14 cellular contexts compared by ENCODE assay signal in the genomic region with DNA sequence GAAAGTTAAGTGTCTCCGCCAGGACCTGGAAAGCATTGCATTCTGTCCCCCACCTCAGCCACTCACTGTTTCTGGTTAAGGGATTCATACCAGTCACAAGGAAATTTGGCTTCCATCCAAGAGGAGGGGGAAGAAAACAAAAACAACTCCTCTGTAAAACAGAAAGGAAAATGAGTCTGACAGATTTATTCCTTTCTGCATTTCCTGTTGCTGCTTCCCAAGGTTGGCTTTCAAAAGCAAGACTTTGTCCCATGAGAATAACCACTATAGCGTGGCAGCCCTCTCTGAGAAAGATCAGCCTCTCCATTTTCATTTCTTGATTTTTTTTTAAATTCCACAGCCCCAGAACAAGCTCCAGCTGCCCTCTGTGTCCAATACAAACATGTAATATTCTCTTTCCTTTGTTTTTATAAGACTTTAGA.
A peak's percentile ranks its signal among the peaks of the same experiment; 100 is the strongest.
DNase-seq lines count a peak whose midpoint lies in the region; ATAC-seq and TF ChIP-seq lines count a peak whose summit lies in the region.
"Had no signal": no experiment of that assay in that cellular context is flagged by ENCODE, and none has a peak within 500 bp of the region (broad histone marks: within the 10 kb centered on the region; RNA-seq: fewer than 3 reads in every experiment).

No MANE protein-coding gene starts in this region.

- peaks cover 22% of the 10 kb centered on the region for H3K4me1 Mint-ChIP-seq in activated CD4-positive, alpha-beta T cell treated with anti-CD3 and anti-CD28 coated beads, Interleukin-2, amount 10 ng/mL, durations not matched to agents 24 days and 14 days
- H3K4me1 Mint-ChIP-seq: B cell had no signal

- 78% methylated on average over 2 of the region's 2 CpGs for WGBS in smooth muscle cell (ENCODE audit: low lambda C conversion rate)

- H4K20me1 ChIP-seq in smooth muscle cell (ENCODE audit: low read depth), result no peaks in the 10 kb centered on the region

- no peak overlapping the region for H3K9ac ChIP-seq in smooth muscle cell (ENCODE audit: low read depth)

- H3K4me1 ChIP-seq in smooth muscle cell (ENCODE audit: low read depth) (no peaks in the 10 kb centered on the region), vagina (peaks cover 9% of the 10 kb centered on the region)

- H3K27ac ChIP-seq in smooth muscle cell (ENCODE audit: low read depth) (no peak overlapping the region), vagina (no peak overlapping the region)
- H3K27ac ChIP-seq: skin epidermis had no signal

- no peaks in the 10 kb centered on the region for H3F3A ChIP-seq in smooth muscle cell (ENCODE audit: low read depth)

- no peak for TF ChIP-seq POLR2A in vagina (IDR thresholded peaks at IDR 0.05)

- ATAC-seq in HG02610 (IDR thresholded peaks at IDR 0.05; ENCODE audit: unreplicated experiment), result no peak

- H3K36me3 Mint-ChIP-seq in activated CD4-positive, alpha-beta T cell treated with anti-CD3 and anti-CD28 coated beads, Interleukin-2, amount 10 ng/mL, durations not matched to agents 24 days and 14 days (ENCODE audit: low read depth), result no peaks in the 10 kb centered on the region
- H3K36me3 Mint-ChIP-seq: activated naive CD8-positive, alpha-beta T cell had no signal

- no peaks in the 10 kb centered on the region for H3K36me3 ChIP-seq in smooth muscle cell (ENCODE audit: low read depth)
- H3K36me3 ChIP-seq in vagina, result no peaks in the 10 kb centered on the region

- H3K27me3 ChIP-seq in smooth muscle cell (ENCODE audit: low read depth) (no peaks in the 10 kb centered on the region), vagina (no peaks in the 10 kb centered on the region)

- peak overlapping the region; percentile 62 for H2AFZ ChIP-seq in smooth muscle cell (ENCODE audit: low read depth)

- no peak overlapping the region for H3K27ac Mint-ChIP-seq in activated CD4-positive, alpha-beta T cell treated with anti-CD3 and anti-CD28 coated beads, Interleukin-2, amount 10 ng/mL, durations not matched to agents 24 days and 14 days
- H3K27ac Mint-ChIP-seq: activated naive CD8-positive, alpha-beta T cell; B cell had no signal

- H3K9me3 ChIP-seq in smooth muscle cell (replicated peaks; ENCODE audit: low read depth) (no peaks in the 10 kb centered on the region), vagina (no peaks in the 10 kb centered on the region)

- H3K4me3 ChIP-seq in fibroblast of villous mesenchyme (ENCODE audit: low read depth, low read length) (no peak overlapping the region), smooth muscle cell (peak overlapping the region; percentile 1), vagina (no peak overlapping the region)
- H3K4me3 ChIP-seq: skin epidermis had no signal

- H3K9me3 Mint-ChIP-seq in activated CD4-positive, alpha-beta T cell treated with anti-CD3 and anti-CD28 coated beads, Interleukin-2, amount 10 ng/mL, durations not matched to agents 24 days and 14 days, result no peaks in the 10 kb centered on the region

- no peaks in the 10 kb centered on the region for H3K79me2 ChIP-seq in smooth muscle cell (ENCODE audit: low read depth)

- no peak overlapping the region for H3K4me2 ChIP-seq in smooth muscle cell

- TF ChIP-seq CTCF in fibroblast of villous mesenchyme (IDR thresholded peaks at IDR 0.05; ENCODE audit: insufficient read depth, low read depth, low read length), result no peak
- TF ChIP-seq CTCF in smooth muscle cell (IDR thresholded peaks at IDR 0.05; ENCODE audit: borderline replicate concordance, insufficient read depth, poor library complexity, severe bottlenecking), result no peak
- TF ChIP-seq CTCF in vagina (IDR thresholded peaks at IDR 0.05), result no peak

- DNase-seq in activated CD4-positive, alpha-beta T cell treated with anti-CD3 and anti-CD28 coated beads, Interleukin-2, amount 10 ng/mL, durations not matched to agents 24 days and 14 days, result peak; percentile 51
- DNase-seq in activated CD4-positive, alpha-beta T cell treated with anti-CD3 and anti-CD28 coated beads, Interleukin-2, amount 50 U/mL, for 1 hour, result no peak
- peak; percentile 50 for DNase-seq in SK-N-DZ (ENCODE audit: low spot score)
- peak; percentile 63 for DNase-seq in fibroblast of villous mesenchyme (ENCODE audit: low read depth)
- no peak for DNase-seq in smooth muscle cell (lab: John Stamatoyannopoulos, UW; ENCODE audit: unreplicated experiment)
- no peak for DNase-seq in vagina (ENCODE audit: extremely low spot score in 2 of 2)
- no peak for DNase-seq in DMS114 treated with DMSO at 0.1 percent for 48 hours (lab: John Stamatoyannopoulos, UW; ENCODE audit: unreplicated experiment)
- DNase-seq: activated CD8-positive, alpha-beta memory T cell treated with anti-CD3 and anti-CD28 coated beads for 24 hours; NCI-H1092; T1000 had no signal

- H3K27me3 Mint-ChIP-seq in activated CD4-positive, alpha-beta T cell treated with anti-CD3 and anti-CD28 coated beads, Interleukin-2, amount 10 ng/mL, durations not matched to agents 24 days and 14 days, result no peaks in the 10 kb centered on the region
- H3K27me3 Mint-ChIP-seq: activated naive CD8-positive, alpha-beta T cell; B cell had no signal

- H3K4me3 Mint-ChIP-seq in activated CD4-positive, alpha-beta T cell treated with anti-CD3 and anti-CD28 coated beads, Interleukin-2, amount 10 ng/mL, durations not matched to agents 24 days and 14 days, result no peak overlapping the region
- H3K4me3 Mint-ChIP-seq: activated naive CD8-positive, alpha-beta T cell; B cell had no signal

- intact Hi-C loops in activated CD4-positive, alpha-beta T cell treated with anti-CD3 and anti-CD28 coated beads, Interleukin-2, amount 10 ng/mL, durations not matched to agents 24 days and 14 days (cut with micrococcal nuclease), result loop anchor here (10.0 kb wide), 1 partner anchor 87 kb away; a partner anchor contains a TSS
- intact Hi-C loops in vagina (cut with DNase I), result no loop called here

Comparison
In these comparisons a context has a peak if more than half of its experiments do, and no peak if none do; other contexts are left out.
1. DNase-seq: peak in activated CD4-positive, alpha-beta T cell treated with anti-CD3 and anti-CD28 coated beads, Interleukin-2, amount 10 ng/mL, durations not matched to agents 24 days and 14 days (single experiment), SK-N-DZ (single experiment) and fibroblast of villous mesenchyme (single experiment); none in activated CD4-positive, alpha-beta T cell treated with anti-CD3 and anti-CD28 coated beads, Interleukin-2, amount 50 U/mL, for 1 hour (single experiment), smooth muscle cell (single experiment), vagina (0 of 2) and DMS114 treated with DMSO at 0.1 percent for 48 hours (single experiment).